In genomic region chr15:88681610-88682221, GRCh38 we compare ENCODE assay signal across 1 cellular context.
A peak's percentile ranks its signal among the peaks of the same experiment; 100 is the strongest.
TF ChIP-seq lines count a peak whose summit lies in the region.

No MANE protein-coding gene starts in this region.

TF ChIP-seq in HepG2, 621 proteins besides CTCF, POLR2A, EP300 and RAD21 (continued from another document and continues in another):
- TF ChIP-seq ZNF597 (CRISPR knock-in tag; IDR thresholded peaks at IDR 0.05) (no peak), NR2F6 (IDR thresholded peaks at IDR 0.05) (no peak), NR2F6 (CRISPR knock-in tag; IDR thresholded peaks at IDR 0.05) (0 out of 2 replicates have a peak, but pooled peaks have one; percentile 51), HNRNPL (IDR thresholded peaks at IDR 0.05; ENCODE audit: low read depth, low read length) (peak; percentile 93), HIC2 (CRISPR knock-in tag; IDR thresholded peaks at IDR 0.05; ENCODE audit: low read depth) (peak; percentile 61), ZNF644 (CRISPR knock-in tag; IDR thresholded peaks at IDR 0.05; ENCODE audit: low read depth) (peak; percentile 64; the same call in 1 of the 2 replicates), ZNF280D (CRISPR knock-in tag; IDR thresholded peaks at IDR 0.05) (peak; percentile 47; the same call in 1 of the 2 replicates), ZNF121 (CRISPR knock-in tag; IDR thresholded peaks at IDR 0.05) (0 out of 2 replicates have a peak, but pooled peaks have one; percentile 52), ZNF543 (CRISPR knock-in tag; IDR thresholded peaks at IDR 0.05) (peak; percentile 87; the same call in 1 of the 2 replicates), TFAP4 (IDR thresholded peaks at IDR 0.05; ENCODE audit: borderline replicate concordance, low read depth) (peak; percentile 49; the same call in 1 of the 2 replicates), ZSCAN29 (CRISPR knock-in tag; conservative IDR thresholded peaks at IDR 0.05) (0 out of 2 replicates have a peak, but pooled peaks have one; percentile 51), ZNF232 (CRISPR knock-in tag; IDR thresholded peaks at IDR 0.05; ENCODE audit: borderline replicate concordance) (peak; percentile 35; the same call in 1 of the 2 replicates), CHD2 (IDR thresholded peaks at IDR 0.05; ENCODE audit: low read depth, low read length) (no peak), ZNF788 (CRISPR knock-in tag; IDR thresholded peaks at IDR 0.05; ENCODE audit: borderline replicate concordance) (peak; percentile 55; the same call in 1 of the 2 replicates), ZNF570 (CRISPR knock-in tag; IDR thresholded peaks at IDR 0.05; ENCODE audit: borderline replicate concordance) (0 out of 2 replicates have a peak, but pooled peaks have one; percentile 66), ZNF564 (CRISPR knock-in tag; IDR thresholded peaks at IDR 0.05) (peak; percentile 84; the same call in 1 of the 2 replicates), ZNF292 (CRISPR knock-in tag; IDR thresholded peaks at IDR 0.05; ENCODE audit: borderline replicate concordance, low read depth) (peak; percentile 99), FOSL2 (CRISPR knock-in tag; IDR thresholded peaks at IDR 0.05) (no peak), ZBTB33 (CRISPR knock-in tag; IDR thresholded peaks at IDR 0.05) (0 out of 2 replicates have a peak, but pooled peaks have one; percentile 5), ZSCAN5A (CRISPR knock-in tag; IDR thresholded peaks at IDR 0.05; ENCODE audit: borderline replicate concordance) (peak; percentile 83; the same call in 1 of the 2 replicates), ZNF501 (CRISPR knock-in tag; IDR thresholded peaks at IDR 0.05) (peak; percentile 83), ZNF670 (CRISPR knock-in tag; IDR thresholded peaks at IDR 0.05; ENCODE audit: borderline replicate concordance) (peak; percentile 45; the same call in 1 of the 2 replicates), ZNF362 (CRISPR knock-in tag; IDR thresholded peaks at IDR 0.05; ENCODE audit: borderline replicate concordance) (no peak), ZNF572 (CRISPR knock-in tag; IDR thresholded peaks at IDR 0.05) (peak; percentile 69; the same call in 1 of the 2 replicates), PTBP1 (IDR thresholded peaks at IDR 0.05; ENCODE audit: low read depth, low read length, poor library complexity, severe bottlenecking) (no peak), RBFOX2 (IDR thresholded peaks at IDR 0.05; ENCODE audit: low read depth, low read length) (peak; percentile 74), ZFX (CRISPR knock-in tag; IDR thresholded peaks at IDR 0.05; ENCODE audit: low read depth) (peak; percentile 84), NFYC (CRISPR knock-in tag; IDR thresholded peaks at IDR 0.05) (no peak), HDAC1 (CRISPR knock-in tag; IDR thresholded peaks at IDR 0.05) (peak; percentile 72), SUZ12 (IDR thresholded peaks at IDR 0.05; ENCODE audit: low read depth, low read length) (no peak), ZSCAN31 (CRISPR knock-in tag; IDR thresholded peaks at IDR 0.05; ENCODE audit: low read depth) (peak; percentile 73; the same call in 1 of the 2 replicates), ZNF432 (CRISPR knock-in tag; IDR thresholded peaks at IDR 0.05; ENCODE audit: borderline replicate concordance) (no peak), SETDB1 (CRISPR knock-in tag; IDR thresholded peaks at IDR 0.05; ENCODE audit: borderline replicate concordance) (0 out of 2 replicates have a peak, but pooled peaks have one; percentile 29), USF2 (IDR thresholded peaks at IDR 0.05; ENCODE audit: low read depth, low read length) (no peak), USF2 (CRISPR knock-in tag; IDR thresholded peaks at IDR 0.05; ENCODE audit: borderline replicate concordance) (no peak), TCF12 (IDR thresholded peaks at IDR 0.05) (no peak), TCF12 (CRISPR knock-in tag; IDR thresholded peaks at IDR 0.05) (no peak), STAT5B (CRISPR knock-in tag; IDR thresholded peaks at IDR 0.05) (no peak), ZBTB7B (CRISPR knock-in tag; IDR thresholded peaks at IDR 0.05) (peak; percentile 77; the same call in 1 of the 2 replicates), ZFP91 (CRISPR knock-in tag; IDR thresholded peaks at IDR 0.05; ENCODE audit: borderline replicate concordance) (peak; percentile 81; the same call in 1 of the 2 replicates), SOX5 (CRISPR knock-in tag; IDR thresholded peaks at IDR 0.05; ENCODE audit: borderline replicate concordance) (peak; percentile 32; the same call in 1 of the 2 replicates), POLR2G (IDR thresholded peaks at IDR 0.05; ENCODE audit: low read depth, low read length) (peak; percentile 83), LCORL (IDR thresholded peaks at IDR 0.05) (no peak), LCORL (CRISPR knock-in tag; IDR thresholded peaks at IDR 0.05) (peak; percentile 45), ARNTL (CRISPR knock-in tag; IDR thresholded peaks at IDR 0.05) (no peak), MAZ (IDR thresholded peaks at IDR 0.05; ENCODE audit: borderline replicate concordance, low read depth, low read length) (no peak), MAZ (CRISPR knock-in tag; IDR thresholded peaks at IDR 0.05; ENCODE audit: low read depth) (peak; percentile 54; the same call in 1 of the 2 replicates), ZNF275 (CRISPR knock-in tag; IDR thresholded peaks at IDR 0.05; ENCODE audit: borderline replicate concordance) (no peak)
